9 cellular contexts compared by ENCODE assay signal in the genomic region with DNA sequence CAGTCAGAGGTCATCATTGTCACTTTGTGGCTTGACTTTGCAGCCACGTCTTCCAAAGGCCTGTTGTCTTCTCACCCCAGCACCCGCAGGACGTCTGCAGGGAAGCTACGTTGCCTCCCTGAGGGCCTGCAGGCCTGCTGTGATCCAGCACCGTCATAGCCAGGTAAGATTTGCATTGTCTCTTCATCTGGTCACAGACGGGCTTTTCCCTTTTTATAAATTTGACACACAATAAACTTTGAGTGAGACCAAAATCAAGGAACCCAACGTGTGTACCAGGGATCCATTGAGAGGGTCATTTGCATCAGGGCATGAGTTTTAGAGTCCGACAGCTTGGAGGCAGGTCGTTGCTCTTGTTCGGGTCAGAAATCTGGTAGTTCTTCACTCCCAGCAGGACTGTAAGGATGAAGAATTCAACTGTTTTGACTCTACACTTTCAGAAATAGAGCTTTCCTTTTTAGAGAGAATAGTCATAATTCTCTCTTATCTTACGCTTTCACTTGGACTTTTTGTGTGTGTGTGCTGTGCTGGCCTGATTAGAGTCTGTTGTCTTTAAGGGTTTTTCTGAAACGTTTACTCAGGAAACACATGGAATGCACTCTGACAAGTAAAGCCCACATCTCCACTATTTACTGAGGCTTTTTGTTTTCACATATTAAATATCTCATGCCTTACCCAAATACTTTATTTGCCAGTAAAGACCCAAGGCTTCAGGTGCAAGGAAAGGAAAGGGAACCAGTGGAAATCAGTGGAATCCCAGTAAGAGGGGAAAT.
DNase-seq lines count a peak whose midpoint lies in the region; ATAC-seq lines count a peak whose summit lies in the region.
"Had no signal": no experiment of that assay in that cellular context is flagged by ENCODE, and none has a peak within 500 bp of the region (broad histone marks: within the 10 kb centered on the region; RNA-seq: fewer than 3 reads in every experiment).

No MANE protein-coding gene starts in this region.

- no peaks in the 10 kb centered on the region for H3K36me3 ChIP-seq in naive thymus-derived CD4-positive, alpha-beta T cell (ENCODE audit: control insufficient read depth in 2 of 3, insufficient read depth in 3 of 3, low read length in 3 of 3)

- H3K27ac Mint-ChIP-seq in naive thymus-derived CD4-positive, alpha-beta T cell, result peak overlapping the region in 8 of 9 donors; percentile 95 to 100 (median 98)

- H3K4me3 ChIP-seq in naive thymus-derived CD4-positive, alpha-beta T cell (ENCODE audit: low read length), result peak overlapping the region; percentile 14

- in situ Hi-C loops in G401 (cut with HindIII; ENCODE audit: low sequenced_read_pairs), result no loop called here

- peaks cover 20 to 61% (median 44%) of the 10 kb centered on the region in 7 donors for H3K4me1 Mint-ChIP-seq in naive thymus-derived CD4-positive, alpha-beta T cell

- no peaks in the 10 kb centered on the region for H3K27me3 ChIP-seq in naive thymus-derived CD4-positive, alpha-beta T cell (ENCODE audit: control insufficient read depth in 2 of 2, insufficient read depth in 2 of 2, low read length in 2 of 2)

- peak overlapping the region; percentile 17 to 89 (median 78) for H3K4me3 Mint-ChIP-seq in naive thymus-derived CD4-positive, alpha-beta T cell

- H3K36me3 Mint-ChIP-seq in naive thymus-derived CD4-positive, alpha-beta T cell, result peaks cover 0 to 39% (median 11%) of the 10 kb centered on the region in 5 donors

- CTCF ChIA-PET in naive thymus-derived CD4-positive, alpha-beta T cell (lab: Charles Lee), result interaction anchor here (0.7 to 1.4 kb wide), 3 partner anchors 9 to 121 kb away, joined by 3 to 7 read pairs (median 3); no protein-coding TSS in a partner anchor

- H3K27me3 Mint-ChIP-seq in naive thymus-derived CD4-positive, alpha-beta T cell, result no peaks in the 10 kb centered on the region

- peaks cover 0 to 5% (median 0%) of the 10 kb centered on the region in 3 experiments for H3K9me3 ChIP-seq in naive thymus-derived CD4-positive, alpha-beta T cell (ENCODE audit: control insufficient read depth in 2 of 3, low read length in 3 of 3)

- ATAC-seq in GM18858 (IDR thresholded peaks at IDR 0.05; ENCODE audit: unreplicated experiment) (peak; percentile 64), HG02981 (IDR thresholded peaks at IDR 0.05; ENCODE audit: unreplicated experiment) (peak; percentile 72)
- ATAC-seq in naive thymus-derived CD4-positive, alpha-beta T cell, result peak; percentile 82

- DNase-seq in activated CD4-positive, alpha-beta T cell treated with anti-CD3 and anti-CD28 coated beads, Interleukin-2, amount 50 U/mL, for 4 hours, result peak; percentile 28 to 39
- peak; percentile 7 to 67 (median 27) for DNase-seq in naive thymus-derived CD4-positive, alpha-beta T cell
- no peak for DNase-seq in NCI-H187 treated with DMSO at 0.1 percent for 48 hours (lab: John Stamatoyannopoulos, UW)
- DNase-seq in hippocampal formation (lab: John Stamatoyannopoulos, UW), result no peak
- DNase-seq in amygdala (lab: John Stamatoyannopoulos, UW), result no peak
- no peak for DNase-seq in G401 (ENCODE audit: low spot score)

- peak overlapping the region; percentile 88 for H3K27ac ChIP-seq in naive thymus-derived CD4-positive, alpha-beta T cell (ENCODE audit: low read depth, low read length)
- H3K27ac ChIP-seq: HL-60 had no signal

- H3K9me3 Mint-ChIP-seq in naive thymus-derived CD4-positive, alpha-beta T cell, result peaks cover 0 to 36% (median 12%) of the 10 kb centered on the region in 11 donors

- intact Hi-C loops in naive thymus-derived CD4-positive, alpha-beta T cell (cut with micrococcal nuclease), result loop anchor here (1.0 to 2.0 kb wide), 13 partner anchors 8 to 355 kb away; a partner anchor contains a TSS

- peaks cover 12 to 27% of the 10 kb centered on the region in 2 donors for H3K4me1 ChIP-seq in naive thymus-derived CD4-positive, alpha-beta T cell (ENCODE audit: control insufficient read depth in 2 of 2, insufficient read depth in 2 of 2, low read length in 2 of 2)

- POLR2A ChIA-PET in naive thymus-derived CD4-positive, alpha-beta T cell (lab: Charles Lee), result interaction anchor here (0.6 to 2.7 kb wide), 8 partner anchors 7 to 177 kb away, joined by 3 to 30 read pairs (median 3); a partner anchor contains a TSS

Comparison
In these comparisons a context has a peak if more than half of its experiments do, and no peak if none do; other contexts are left out.
1. DNase-seq: peak in activated CD4-positive, alpha-beta T cell treated with anti-CD3 and anti-CD28 coated beads, Interleukin-2, amount 50 U/mL, for 4 hours (2 of 2) and naive thymus-derived CD4-positive, alpha-beta T cell (9 of 9); none in NCI-H187 treated with DMSO at 0.1 percent for 48 hours (single experiment), hippocampal formation (0 of 2), amygdala (0 of 56) and G401 (single experiment).
2. Peak in every context shown above with its lines, with median percentiles within 50 percentile points of each other: ATAC-seq.